ENCODE assay signal across 19 cellular contexts in genomic region chr4:133385161-133385954, GRCh38.
DNase-seq lines count a peak whose midpoint lies in the region; ATAC-seq and TF ChIP-seq lines count a peak whose summit lies in the region.
"Had no signal": no experiment of that assay in that cellular context is flagged by ENCODE, and none has a peak within 500 bp of the region (broad histone marks: within the 10 kb centered on the region; RNA-seq: fewer than 3 reads in every experiment).

No MANE protein-coding gene starts in this region.

- no peaks in the 10 kb centered on the region for H3K4me1 ChIP-seq in upper lobe of right lung
- H3K4me1 ChIP-seq: BLaER1 had no signal

- intact Hi-C loops in upper lobe of right lung (cut with DNase I) (no loop called here), lower leg skin (cut with DNase I; ENCODE audit: low total_unique reads) (no loop called here)

- no peak overlapping the region for H3K4me3 ChIP-seq in upper lobe of right lung
- no peak overlapping the region for H3K4me3 ChIP-seq in lower leg skin (ENCODE audit: low read depth, poor library complexity, severe bottlenecking)
- H3K4me3 ChIP-seq: BLaER1 had no signal

- DNase-seq in HT1080 (ENCODE audit: low read depth) (peak; percentile 19), UCSD-AML1 (lab: John Stamatoyannopoulos, UW; ENCODE audit: unreplicated experiment) (peak; percentile 6), myocyte (ENCODE audit: low read depth) (peak; percentile 35), upper lobe of right lung (no peak), GDM1 (lab: John Stamatoyannopoulos, UW) (no peak), lower leg skin (ENCODE audit: low spot score in 2 of 2) (no peak), GM13977 (ENCODE audit: low spot score) (no peak)
- DNase-seq: ACHN; CD4-positive, alpha-beta T cell; COR-L47; DND-41; Karpas-422; NCI-H1694 treated with DMSO at 0.1 percent for 48 hours; NCI-H2081 treated with DMSO at 0.1 percent for 48 hours; NCI-H446; NCI-H526; OCI-M1 had no signal

- no peak for TF ChIP-seq POLR2A in lower leg skin (IDR thresholded peaks at IDR 0.05)

- H3K36me3 ChIP-seq in upper lobe of right lung, result no peaks in the 10 kb centered on the region
- H3K36me3 ChIP-seq: BLaER1 had no signal

- ATAC-seq in upper lobe of right lung, result peak; percentile 43
- ATAC-seq: HCT116 had no signal

- WGBS in lower leg skin, 2 donors, result 92 to 95% methylated on average over 20 to 21 of the region's 23 CpGs

- in situ Hi-C loops in GM13977 (cut with MboI; ENCODE audit: low pct_unique_long_range_greater_than_20kb, low sequenced_read_pairs, unreplicated experiment), result no loop called here

- no peak overlapping the region for H3K27ac ChIP-seq in upper lobe of right lung
- H3K27ac ChIP-seq: BLaER1 had no signal

- H3K27me3 ChIP-seq in upper lobe of right lung, result no peaks in the 10 kb centered on the region
- H3K27me3 ChIP-seq: BLaER1 had no signal

- H3K9me3 ChIP-seq in upper lobe of right lung, result no peaks in the 10 kb centered on the region

- no peak for TF ChIP-seq CTCF in upper lobe of right lung (IDR thresholded peaks at IDR 0.05)
- no peak for TF ChIP-seq CTCF in lower leg skin (IDR thresholded peaks at IDR 0.05)
- no peak for TF ChIP-seq CTCF in GM13977 (IDR thresholded peaks at IDR 0.05; ENCODE audit: extremely low read depth, insufficient read depth, missing control alignments)

Comparison
In these comparisons a context has a peak if more than half of its experiments do, and no peak if none do; other contexts are left out.
1. DNase-seq: peak in HT1080 (single experiment), UCSD-AML1 (single experiment) and myocyte (single experiment); none in upper lobe of right lung (single experiment), GDM1 (single experiment), lower leg skin (0 of 2) and GM13977 (single experiment).